Comparison of ENCODE assay signal across 15 cellular contexts in the genomic region with DNA sequence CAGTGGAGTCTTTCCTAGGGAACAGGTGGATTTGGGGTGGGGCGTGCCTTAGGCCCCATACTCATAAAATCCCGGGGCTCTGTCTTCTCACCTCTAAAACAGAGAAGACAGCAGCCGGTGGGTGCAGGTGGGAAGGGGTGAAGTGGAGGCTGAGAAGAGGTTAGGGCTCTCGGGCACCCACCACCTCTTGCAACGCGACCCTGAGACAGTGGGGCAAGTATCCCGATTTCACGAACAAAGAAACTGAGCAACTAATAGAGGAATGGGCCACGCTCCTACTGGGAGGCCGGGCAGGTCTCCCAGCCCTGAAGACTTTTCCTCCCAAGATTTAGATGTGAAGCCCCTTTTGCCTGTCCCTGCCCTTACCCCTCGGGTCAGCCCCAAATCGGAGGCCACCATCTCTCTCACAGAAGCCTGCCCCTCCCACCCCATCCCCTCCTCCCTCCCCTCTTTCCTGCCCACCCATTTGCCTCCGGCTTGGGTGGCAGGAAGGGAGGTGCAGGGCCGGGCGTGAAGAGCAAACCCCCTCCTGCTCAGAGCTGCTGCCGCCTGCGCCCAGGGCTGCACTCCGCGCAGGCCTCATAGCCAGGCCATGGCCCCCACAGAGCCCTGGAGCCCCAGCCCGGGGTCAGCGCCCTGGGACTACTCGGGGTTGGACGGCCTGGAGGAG. TPM values are rescaled to one million over a fixed set of nuclear protein-coding genes. Genes with fewer than 3 reads are reported as not detected.
DNase-seq lines count a peak whose midpoint lies in the region; ATAC-seq, FAIRE-seq and TF ChIP-seq lines count a peak whose summit lies in the region.
"Had no signal": no experiment of that assay in that cellular context is flagged by ENCODE, and none has a peak within 500 bp of the region (broad histone marks: within the 10 kb centered on the region; RNA-seq: fewer than 3 reads in every experiment).

TSS of gene GPR25 (plus strand) at position 536 of the 670 bp plus-strand sequence. CDS start at position 593, 57 bp downstream.

- H3K27ac Mint-ChIP-seq in activated naive CD4-positive, alpha-beta T cell treated with anti-CD3 and anti-CD28 coated beads for 36 hours, result no peak within 1 kb of the TSS
- no peak within 1 kb of the TSS for H3K27ac Mint-ChIP-seq in chondrocyte (ENCODE audit: unreplicated experiment)
- H3K27ac Mint-ChIP-seq: neural progenitor cell had no signal

- H3K36me3 ChIP-seq in bronchial epithelial cell (ENCODE audit: control insufficient read depth, insufficient read depth, low read length), result no peaks in the 10 kb centered on the region
- no peaks in the 10 kb centered on the region for H3K36me3 ChIP-seq in mucosa of descending colon (ENCODE audit: low read depth)
- no peaks in the 10 kb centered on the region for H3K36me3 ChIP-seq in thoracic aorta
- H3K36me3 ChIP-seq: neural progenitor cell had no signal

- peaks cover 41% of the 10 kb centered on the region for H3K27me3 Mint-ChIP-seq in activated naive CD4-positive, alpha-beta T cell treated with anti-CD3 and anti-CD28 coated beads for 36 hours (ENCODE audit: low read depth)
- H3K27me3 Mint-ChIP-seq in chondrocyte (ENCODE audit: low read depth), result peaks cover 10% of the 10 kb centered on the region

- FAIRE-seq in bronchial epithelial cell (lab: Jason Lieb, UNC), result no peak
- FAIRE-seq: A204.1, urothelium cell line had no signal

- no peaks in the 10 kb centered on the region for H3K9me3 Mint-ChIP-seq in activated naive CD4-positive, alpha-beta T cell treated with anti-CD3 and anti-CD28 coated beads for 36 hours
- no peaks in the 10 kb centered on the region for H3K9me3 Mint-ChIP-seq in chondrocyte (ENCODE audit: low read depth)

- TF ChIP-seq CTCF in bronchial epithelial cell (IDR thresholded peaks at IDR 0.05; ENCODE audit: insufficient read depth, low read length, severe bottlenecking), result no peak
- TF ChIP-seq CTCF in mucosa of descending colon (IDR thresholded peaks at IDR 0.05), result no peak
- TF ChIP-seq CTCF in thoracic aorta (IDR thresholded peaks at IDR 0.05), result no peak
- TF ChIP-seq CTCF in chondrocyte (IDR thresholded peaks at IDR 0.05), result no peak

- DNase-seq in activated naive CD4-positive, alpha-beta T cell treated with anti-CD3 and anti-CD28 coated beads for 36 hours, result no peak
- no peak for DNase-seq in activated naive CD4-positive, alpha-beta T cell (lab: John Stamatoyannopoulos, UW)
- DNase-seq in bronchial epithelial cell (ENCODE audit: low read depth) (no peak), mucosa of descending colon (no peak), thoracic aorta (ENCODE audit: low spot score) (no peak), NCI-H2081 (lab: John Stamatoyannopoulos, UW) (no peak), OCI-M2 (lab: John Stamatoyannopoulos, UW; ENCODE audit: unreplicated experiment) (no peak), chondrocyte (ENCODE audit: low spot score) (no peak)
- DNase-seq: effector CD4-positive, alpha-beta T cell; OCI-M1 had no signal

- H3K4me3 ChIP-seq in bronchial epithelial cell (ENCODE audit: low read depth, low read length) (peak within 1 kb of the TSS; percentile 6), mucosa of descending colon (no peak within 1 kb of the TSS), thoracic aorta (peak within 1 kb of the TSS; percentile 67)
- H3K4me3 ChIP-seq: neural progenitor cell had no signal

- peaks cover 18% of the 10 kb centered on the region for H3K4me1 Mint-ChIP-seq in activated naive CD4-positive, alpha-beta T cell treated with anti-CD3 and anti-CD28 coated beads for 36 hours (ENCODE audit: low read depth)
- peaks cover under 1% of the 10 kb centered on the region for H3K4me1 Mint-ChIP-seq in chondrocyte (ENCODE audit: low read depth)

- peak within 1 kb of the TSS; percentile 23 for H3K4me3 Mint-ChIP-seq in activated naive CD4-positive, alpha-beta T cell treated with anti-CD3 and anti-CD28 coated beads for 36 hours
- no peak within 1 kb of the TSS for H3K4me3 Mint-ChIP-seq in chondrocyte (ENCODE audit: unreplicated experiment)
- H3K4me3 Mint-ChIP-seq: neural progenitor cell had no signal

- peaks cover 26% of the 10 kb centered on the region for H3K27me3 ChIP-seq in bronchial epithelial cell (ENCODE audit: control insufficient read depth, insufficient read depth, low read length)
- no peaks in the 10 kb centered on the region for H3K27me3 ChIP-seq in thoracic aorta (replicated peaks; ENCODE audit: insufficient read depth)
- H3K27me3 ChIP-seq: neural progenitor cell had no signal

- peak; percentile 19 for ATAC-seq in mucosa of descending colon
- no peak for ATAC-seq in thoracic aorta (ENCODE audit: insufficient number of reproducible peaks, low FRiP score, low read depth)

- peaks cover 13% of the 10 kb centered on the region for H3K4me1 ChIP-seq in mucosa of descending colon (ENCODE audit: low read depth)
- peaks cover 11% of the 10 kb centered on the region in 2 donors for H3K4me1 ChIP-seq in thoracic aorta (ENCODE audit: control insufficient read depth in 1 of 2, low read depth in 2 of 2)

- CTCF ChIA-PET in activated naive CD4-positive, alpha-beta T cell treated with anti-CD3 and anti-CD28 coated beads for 36 hours (lab: Charles Lee), result no interaction called here

- H3K36me3 Mint-ChIP-seq in activated naive CD4-positive, alpha-beta T cell treated with anti-CD3 and anti-CD28 coated beads for 36 hours (ENCODE audit: low read depth), result no peaks in the 10 kb centered on the region
- no peaks in the 10 kb centered on the region for H3K36me3 Mint-ChIP-seq in chondrocyte (ENCODE audit: low read depth)

- intact Hi-C loops in activated naive CD4-positive, alpha-beta T cell treated with anti-CD3 and anti-CD28 coated beads for 36 hours (cut with micrococcal nuclease), result loop anchor here (10.0 kb wide), 1 partner anchor 428 kb away; no protein-coding TSS in a partner anchor
- intact Hi-C loops in mucosa of descending colon (cut with DNase I, micrococcal nuclease), result no loop called here

- H3K27ac ChIP-seq in thoracic aorta, result no peak within 1 kb of the TSS
- H3K27ac ChIP-seq: KMS-11, neural progenitor cell had no signal

- H3K9me3 ChIP-seq in mucosa of descending colon, result no peaks in the 10 kb centered on the region
- H3K9me3 ChIP-seq in thoracic aorta, result no peaks in the 10 kb centered on the region

RNA-seq across cellular contexts. Expression of gene GPR25, which starts in this region (rescaled TPM):
- total RNA-seq in activated naive CD4-positive, alpha-beta T cell treated with anti-CD3 and anti-CD28 coated beads for 36 hours, result not detected
- not detected in 2 replicates for total RNA-seq in bronchial epithelial cell
- total RNA-seq in mucosa of descending colon, result not detected
- total RNA-seq in thoracic aorta, result not detected
- total RNA-seq in chondrocyte, result not detected in 3 replicates
- total RNA-seq: G401 had no signal

Comparison
In these comparisons a context has a peak if more than half of its experiments do, and no peak if none do; other contexts are left out.
1. Peak in ATAC-seq in mucosa of descending colon; RNA of the gene not detected or under 1 TPM.